20 cellular contexts compared by ENCODE assay signal in genomic region chr18:50624981-50625380, GRCh38.
DNase-seq lines count a peak whose midpoint lies in the region; ATAC-seq, FAIRE-seq and TF ChIP-seq lines count a peak whose summit lies in the region.
"Had no signal": no experiment of that assay in that cellular context is flagged by ENCODE, and none has a peak within 500 bp of the region (broad histone marks: within the 10 kb centered on the region; RNA-seq: fewer than 3 reads in every experiment).

No MANE protein-coding gene starts in this region.

- FAIRE-seq in bronchial epithelial cell (lab: Jason Lieb, UNC): peak; percentile 13
- FAIRE-seq: A549, D721Med, G401.6, GM12891, GM19239 had no signal

- intact Hi-C loops in left ventricle myocardium inferior (cut with micrococcal nuclease): no loop called here

- no peak overlapping the region for H3K4me3 Mint-ChIP-seq in activated CD8-positive, alpha-beta T cell treated with anti-CD3 and anti-CD28 coated beads, Interleukin-2, amount 10 ng/mL, durations not matched to agents 7 days and 5 days
- H3K4me3 Mint-ChIP-seq: B cell; CD4-positive, alpha-beta T cell; CD8-positive, alpha-beta T cell had no signal

- H3K27me3 ChIP-seq in right atrium auricular region (no peaks in the 10 kb centered on the region), left ventricle myocardium inferior (ENCODE audit: low read depth) (no peaks in the 10 kb centered on the region), bronchial epithelial cell (ENCODE audit: control insufficient read depth, insufficient read depth, low read length) (no peaks in the 10 kb centered on the region)
- H3K27me3 ChIP-seq: BLaER1 treated with 17β-estradiol and CSF1 and Interleukin-3, amounts not matched to agents 10 nM and 100 nM had no signal

- POLR2A ChIA-PET in activated CD8-positive, alpha-beta T cell treated with anti-CD3 and anti-CD28 coated beads, Interleukin-2, amount 10 ng/mL, durations not matched to agents 7 days and 5 days (lab: Charles Lee): no interaction called here

- no peak for ATAC-seq in activated CD8-positive, alpha-beta T cell treated with anti-CD3 and anti-CD28 coated beads, Interleukin-2, amount 10 ng/mL, durations not matched to agents 7 days and 5 days
- ATAC-seq: A549; CD8-positive, alpha-beta T cell had no signal

- H3K4me3 ChIP-seq in right atrium auricular region (no peak overlapping the region), left ventricle myocardium inferior (no peak overlapping the region), bronchial epithelial cell (ENCODE audit: low read depth, low read length) (no peak overlapping the region)
- H3K4me3 ChIP-seq: A549; BLaER1 treated with 17β-estradiol and CSF1 and Interleukin-3, amounts not matched to agents 10 nM and 100 nM had no signal

- CTCF ChIA-PET in activated CD8-positive, alpha-beta T cell treated with anti-CD3 and anti-CD28 coated beads, Interleukin-2, amount 10 ng/mL, durations not matched to agents 7 days and 5 days (lab: Charles Lee): no interaction called here

- peaks cover 0 to 22% of the 10 kb centered on the region in 2 donors for H3K4me1 ChIP-seq in right atrium auricular region
- peaks cover 6% of the 10 kb centered on the region for H3K4me1 ChIP-seq in left ventricle myocardium inferior
- H3K4me1 ChIP-seq: A549, Caco-2 had no signal

- H3K9me3 ChIP-seq in right atrium auricular region: no peaks in the 10 kb centered on the region
- H3K9me3 ChIP-seq in left ventricle myocardium inferior (replicated peaks): no peaks in the 10 kb centered on the region
- H3K9me3 ChIP-seq: A549; BLaER1 treated with 17β-estradiol and CSF1 and Interleukin-3, amounts not matched to agents 10 nM and 100 nM; Caco-2 had no signal

- H3K36me3 ChIP-seq in right atrium auricular region (no peaks in the 10 kb centered on the region), left ventricle myocardium inferior (no peaks in the 10 kb centered on the region), bronchial epithelial cell (ENCODE audit: control insufficient read depth, insufficient read depth, low read length) (no peaks in the 10 kb centered on the region)
- H3K36me3 ChIP-seq: BLaER1 treated with 17β-estradiol and CSF1 and Interleukin-3, amounts not matched to agents 10 nM and 100 nM had no signal

- peaks cover 8% of the 10 kb centered on the region for H3K27me3 Mint-ChIP-seq in activated CD8-positive, alpha-beta T cell treated with anti-CD3 and anti-CD28 coated beads, Interleukin-2, amount 10 ng/mL, durations not matched to agents 7 days and 5 days (ENCODE audit: low read depth)

- no peaks in the 10 kb centered on the region for H3K36me3 Mint-ChIP-seq in activated CD8-positive, alpha-beta T cell treated with anti-CD3 and anti-CD28 coated beads, Interleukin-2, amount 10 ng/mL, durations not matched to agents 7 days and 5 days (ENCODE audit: low read depth)
- H3K36me3 Mint-ChIP-seq: CD8-positive, alpha-beta T cell had no signal

- H3K27ac Mint-ChIP-seq in activated CD8-positive, alpha-beta T cell treated with anti-CD3 and anti-CD28 coated beads, Interleukin-2, amount 10 ng/mL, durations not matched to agents 7 days and 5 days: no peak overlapping the region
- H3K27ac Mint-ChIP-seq: B cell; CD4-positive, alpha-beta T cell; CD8-positive, alpha-beta T cell had no signal

- no peak overlapping the region for H3K27ac ChIP-seq in right atrium auricular region
- no peak overlapping the region for H3K27ac ChIP-seq in left ventricle myocardium inferior (replicated peaks)
- H3K27ac ChIP-seq: A549; BLaER1 treated with 17β-estradiol and CSF1 and Interleukin-3, amounts not matched to agents 10 nM and 100 nM; C4-2B had no signal

- no peaks in the 10 kb centered on the region for H3K4me1 Mint-ChIP-seq in activated CD8-positive, alpha-beta T cell treated with anti-CD3 and anti-CD28 coated beads, Interleukin-2, amount 10 ng/mL, durations not matched to agents 7 days and 5 days (ENCODE audit: low read depth)
- H3K4me1 Mint-ChIP-seq: B cell had no signal

- peak; percentile 44 for DNase-seq in right atrium auricular region (ENCODE audit: low spot score)
- DNase-seq in left ventricle myocardium inferior: no peak
- DNase-seq in bronchial epithelial cell (ENCODE audit: low read depth): no peak
- no peak for DNase-seq in activated CD8-positive, alpha-beta T cell treated with anti-CD3 and anti-CD28 coated beads, Interleukin-2, amount 10 ng/mL, durations not matched to agents 7 days and 5 days
- DNase-seq in foreskin melanocyte: no peak
- DNase-seq: AML-193; Caco-2; Calu3; CD4-positive, alpha-beta T cell; CD8-positive, alpha-beta T cell; DMS79 treated with DMSO at 0.1 percent for 48 hours; GF-D8 had no signal

- no peaks in the 10 kb centered on the region for H3K9me3 Mint-ChIP-seq in activated CD8-positive, alpha-beta T cell treated with anti-CD3 and anti-CD28 coated beads, Interleukin-2, amount 10 ng/mL, durations not matched to agents 7 days and 5 days (ENCODE audit: insufficient read depth)
- H3K9me3 Mint-ChIP-seq: CD4-positive, alpha-beta T cell; CD8-positive, alpha-beta T cell had no signal

- TF ChIP-seq CTCF in right atrium auricular region (IDR thresholded peaks at IDR 0.05) (no peak), left ventricle myocardium inferior (IDR thresholded peaks at IDR 0.05; ENCODE audit: borderline replicate concordance) (no peak), bronchial epithelial cell (IDR thresholded peaks at IDR 0.05; ENCODE audit: insufficient read depth, low read length, severe bottlenecking) (no peak)
